ENCODE assay signal across 9 cellular contexts in genomic region chr16:71421911-71422310, GRCh38. TPM values are rescaled to one million over a fixed set of nuclear protein-coding genes. Genes with fewer than 3 reads are reported as not detected.
DNase-seq lines count a peak whose midpoint lies in the region; ATAC-seq, FAIRE-seq and TF ChIP-seq lines count a peak whose summit lies in the region.
"Had no signal": no experiment of that assay in that cellular context is flagged by ENCODE, and none has a peak within 500 bp of the region (broad histone marks: within the 10 kb centered on the region; RNA-seq: fewer than 3 reads in every experiment).

No MANE protein-coding gene starts in this region.

- FAIRE-seq in GM12891 (lab: Jason Lieb, UNC), result no peak

- WGBS in thyroid gland, 2 donors, result 65 to 66% methylated on average over 4 of the region's 4 CpGs

- H3K4me1 ChIP-seq in thyroid gland, result no peaks in the 10 kb centered on the region

- H3K9me3 ChIP-seq in T-helper 17 cell (ENCODE audit: control insufficient read depth, low read length, poor library complexity, severe bottlenecking), result no peaks in the 10 kb centered on the region
- no peaks in the 10 kb centered on the region for H3K9me3 ChIP-seq in thyroid gland

- TF ChIP-seq CTCF in GM20000 (IDR thresholded peaks at IDR 0.05; ENCODE audit: extremely low read depth, missing control alignments) (peak; percentile 9), thyroid gland (IDR thresholded peaks at IDR 0.05) (peak in 1 of 6 experiments; percentile 6)

- intact Hi-C loops in thyroid gland (cut with DNase I), result no loop called here

- H3K27me3 Mint-ChIP-seq in T-helper 17 cell, result peaks cover 67% of the 10 kb centered on the region

- no peak for TF ChIP-seq POLR2A in GM12891 (IDR thresholded peaks at IDR 0.05; ENCODE audit: low read depth, low read length)
- no peak for TF ChIP-seq POLR2A in thyroid gland (IDR thresholded peaks at IDR 0.05)

- no peak overlapping the region for H3K27ac Mint-ChIP-seq in T-helper 17 cell
- H3K27ac Mint-ChIP-seq: brain had no signal

- peaks cover 7% of the 10 kb centered on the region for H3K4me1 Mint-ChIP-seq in T-helper 17 cell
- H3K4me1 Mint-ChIP-seq: brain had no signal

- no peaks in the 10 kb centered on the region for H3K36me3 ChIP-seq in thyroid gland

- DNase-seq in AG20443 (ENCODE audit: low spot score) (peak; percentile 43), GM20000 (ENCODE audit: low spot score) (peak; percentile 67), T-helper 17 cell (no peak), germinal center (ENCODE audit: low spot score) (peak; percentile 53), GM12891 (ENCODE audit: insufficient read length, low spot score) (no peak), NCI-H1092 (lab: John Stamatoyannopoulos, UW) (no peak), thyroid gland (no peak)

- no peak overlapping the region for H3K4me3 ChIP-seq in thyroid gland (replicated peaks in 1 of 3)

- H3K27me3 ChIP-seq in thyroid gland, result no peaks in the 10 kb centered on the region

- H3K27ac ChIP-seq in thyroid gland, result no peak overlapping the region

- peaks cover 6% of the 10 kb centered on the region for H3K36me3 Mint-ChIP-seq in T-helper 17 cell (ENCODE audit: low read depth)
- H3K36me3 Mint-ChIP-seq: brain had no signal

- peak; percentile 54 for ATAC-seq in T-helper 17 cell
- ATAC-seq in GM21737 (IDR thresholded peaks at IDR 0.05; ENCODE audit: unreplicated experiment), result no peak

- no peak overlapping the region for H3K4me3 Mint-ChIP-seq in T-helper 17 cell
- H3K4me3 Mint-ChIP-seq: brain had no signal

TF ChIP-seq in GM12891, 5 proteins besides CTCF, POLR2A, EP300 and RAD21:
- TF ChIP-seq POU2F2 (IDR thresholded peaks at IDR 0.05; ENCODE audit: low read depth, low read length) (no peak), POLR2AphosphoS5 (IDR thresholded peaks at IDR 0.05; ENCODE audit: low read depth, low read length) (no peak), SPI1 (IDR thresholded peaks at IDR 0.05; ENCODE audit: low read depth, low read length) (no peak), TAF1 (IDR thresholded peaks at IDR 0.05; ENCODE audit: low read depth, low read length) (no peak), PAX5 (IDR thresholded peaks at IDR 0.05; ENCODE audit: insufficient read depth, low read length, severe bottlenecking) (no peak)

RNA-seq across cellular contexts. Expression of gene TLE7, which starts 19.9 kb away (rescaled TPM):
- total RNA-seq in T-helper 17 cell (not detected), thyroid gland (not detected)
- polyA plus RNA-seq in GM12891 (2012; ENCODE audit: low read depth, missing spikeins), result not detected

RNA-seq across cellular contexts. Expression of gene ZNF23, which starts 40.1 kb away (rescaled TPM):
- total RNA-seq in T-helper 17 cell (10 to 100 TPM in 1 of 2 donors, 1 to 10 TPM in 1; 7.4 to 10.5 TPM), thyroid gland (10 to 100 TPM in 1 of 4 donors, 1 to 10 TPM in 3; 5.9 to 13.8 (median 9.5) TPM)
- 5.0 TPM for polyA plus RNA-seq in GM12891 (2012; ENCODE audit: low read depth, missing spikeins)

Comparison
In these comparisons a context has a peak if more than half of its experiments do, and no peak if none do; other contexts are left out.
1. DNase-seq: peak in AG20443 (single experiment), GM20000 (single experiment) and germinal center (single experiment); none in T-helper 17 cell (0 of 3), GM12891 (single experiment), NCI-H1092 (single experiment) and thyroid gland (0 of 2).